Comparison of ENCODE assay signal across 22 cellular contexts in genomic region chr2:165933211-165933610, GRCh38. TPM values are rescaled to one million over a fixed set of nuclear protein-coding genes. Genes with fewer than 3 reads are reported as not detected.
DNase-seq lines count a peak whose midpoint lies in the region; ATAC-seq, FAIRE-seq and TF ChIP-seq lines count a peak whose summit lies in the region.
"Had no signal": no experiment of that assay in that cellular context is flagged by ENCODE, and none has a peak within 500 bp of the region (broad histone marks: within the 10 kb centered on the region; RNA-seq: fewer than 3 reads in every experiment).

No MANE protein-coding gene starts in this region.

- H3K27me3 ChIP-seq in GM23338 (ENCODE audit: insufficient read depth) (no peaks in the 10 kb centered on the region), thyroid gland (no peaks in the 10 kb centered on the region)
- H3K27me3 ChIP-seq: BE2C had no signal

- H3K4me1 Mint-ChIP-seq in GM23338: peaks cover 18% of the 10 kb centered on the region
- H3K4me1 Mint-ChIP-seq: IgD-negative memory B cell had no signal

- 96% methylated on average over 2 of the region's 2 CpGs for WGBS in thyroid gland, 2 donors

- H3K4me2 ChIP-seq in GM23338: peak overlapping the region; percentile 5; the same call in 1 of the 2 replicates

- H3K9me2 ChIP-seq in GM23338 (ENCODE audit: insufficient read depth): no peaks in the 10 kb centered on the region

- no peaks in the 10 kb centered on the region for H3K9me3 ChIP-seq in kidney (ENCODE audit: control insufficient read depth in 1 of 2, low read length in 2 of 2)
- H3K9me3 ChIP-seq in thyroid gland: no peaks in the 10 kb centered on the region
- H3K9me3 ChIP-seq: BE2C had no signal

- H3K27ac ChIP-seq in GM23338 (ENCODE audit: low read depth) (peak overlapping the region; percentile 39; the same call in 1 of the 2 replicates), kidney (ENCODE audit: low read depth in 2 of 2, low read length in 2 of 2) (no peak overlapping the region), thyroid gland (no peak overlapping the region)

- H3K9ac ChIP-seq in kidney (ENCODE audit: low read length in 2 of 2): no peak overlapping the region

- no peak overlapping the region for H2AFZ ChIP-seq in GM23338

- H3K4me1 ChIP-seq in GM23338 (ENCODE audit: insufficient read depth) (peaks cover 21% of the 10 kb centered on the region), kidney (ENCODE audit: control insufficient read depth in 1 of 2, insufficient read depth in 1 of 2, low read depth in 1 of 2, low read length in 2 of 2) (peaks cover 0 to 5% of the 10 kb centered on the region in 2 donors), thyroid gland (no peaks in the 10 kb centered on the region)
- H3K4me1 ChIP-seq: BE2C had no signal

- H3K27me3 Mint-ChIP-seq in GM23338 (ENCODE audit: insufficient read depth, low read depth, poor library complexity): no peaks in the 10 kb centered on the region
- H3K27me3 Mint-ChIP-seq: CD4-positive, CD25-positive, alpha-beta regulatory T cell; CD8-positive, alpha-beta memory T cell; IgD-negative memory B cell had no signal

- TF ChIP-seq POLR2A in thyroid gland (IDR thresholded peaks at IDR 0.05): no peak

- peaks cover 27% of the 10 kb centered on the region; the same call in 1 of the 2 replicates for H3K36me3 ChIP-seq in GM23338 (ENCODE audit: insufficient read depth)
- H3K36me3 ChIP-seq in kidney (ENCODE audit: control insufficient read depth in 1 of 2, insufficient read depth in 2 of 2, low read length in 2 of 2): peaks cover 14 to 18% of the 10 kb centered on the region in 2 donors
- H3K36me3 ChIP-seq in thyroid gland: peaks cover 5 to 28% of the 10 kb centered on the region in 2 donors
- H3K36me3 ChIP-seq: BE2C had no signal

- FAIRE-seq in colon (lab: Jason Lieb, UNC) (peak; percentile 31), kidney (lab: Jason Lieb, UNC) (peak; percentile 88)
- FAIRE-seq: GM12891, GM18507, HTR-8/SVneo had no signal

- no peak overlapping the region for H3K4me3 Mint-ChIP-seq in GM23338
- H3K4me3 Mint-ChIP-seq: CD4-positive, CD25-positive, alpha-beta regulatory T cell; CD8-positive, alpha-beta memory T cell; H9; IgD-negative memory B cell had no signal

- H3F3A ChIP-seq in GM23338 (replicated peaks; ENCODE audit: low read depth): no peaks in the 10 kb centered on the region

- no peak for ATAC-seq in GM23338

- H3K79me2 ChIP-seq in GM23338 (replicated peaks; ENCODE audit: insufficient read depth): no peaks in the 10 kb centered on the region

- H3K9me3 Mint-ChIP-seq in GM23338: no peaks in the 10 kb centered on the region
- H3K9me3 Mint-ChIP-seq: CD4-positive, CD25-positive, alpha-beta regulatory T cell; CD8-positive, alpha-beta memory T cell; H9; IgD-negative memory B cell had no signal

- H3K36me3 Mint-ChIP-seq in GM23338 (ENCODE audit: low read depth): peaks cover 22% of the 10 kb centered on the region

- no peaks in the 10 kb centered on the region for H4K20me1 ChIP-seq in GM23338 (replicated peaks; ENCODE audit: insufficient read depth)

- no peak for TF ChIP-seq CTCF in GM23338 (conservative IDR thresholded peaks at IDR 0.05; ENCODE audit: low read depth in 2 of 2)
- no peak for TF ChIP-seq CTCF in kidney (IDR thresholded peaks at IDR 0.05; ENCODE audit: borderline replicate concordance, extremely low read depth, insufficient read depth)
- TF ChIP-seq CTCF in thyroid gland (IDR thresholded peaks at IDR 0.05): no peak

- H3K27ac Mint-ChIP-seq in GM23338: no peak overlapping the region; the same call in none of the 2 replicates
- H3K27ac Mint-ChIP-seq: CD4-positive, CD25-positive, alpha-beta regulatory T cell; CD8-positive, alpha-beta memory T cell; IgD-negative memory B cell had no signal

- no peak overlapping the region for H3K4me3 ChIP-seq in GM23338
- H3K4me3 ChIP-seq in kidney (ENCODE audit: low read length in 2 of 2): no peak overlapping the region
- no peak overlapping the region for H3K4me3 ChIP-seq in thyroid gland (replicated peaks in 1 of 3)

- DNase-seq in GM23338 (ENCODE audit: low spot score) (peak; percentile 27), kidney (no peak), renal cortical epithelial cell (ENCODE audit: low read depth) (peak; percentile 53), thyroid gland (no peak), activated gamma-delta T cell (lab: John Stamatoyannopoulos, UW) (no peak)
- DNase-seq in stimulated activated CD4-positive, alpha-beta T cell treated with anti-CD3 and anti-CD28 coated beads, Interleukin-4, amount 100 ng/mL, for 1 hour: no peak
- DNase-seq: BE2C; C1 segment of cervical spinal cord; CD4-positive, CD25-positive, alpha-beta regulatory T cell; CD8-positive, alpha-beta memory T cell; COR-L47; DMS 273 treated with DMSO at 0.1 percent for 48 hours; DMS53; DND-41; EL; GOT3; H9 had no signal

- intact Hi-C loops in kidney (cut with DNase I): no loop called here
- intact Hi-C loops in thyroid gland (cut with DNase I): no loop called here

TF ChIP-seq in GM23338, 12 proteins besides CTCF, POLR2A, EP300 and RAD21:
- TF ChIP-seq POLR2AphosphoS5 (IDR thresholded peaks at IDR 0.05; ENCODE audit: low read depth) (no peak), ZNF114 (CRISPR knock-in tag; IDR thresholded peaks at IDR 0.05) (no peak), CREB1 (CRISPR knock-in tag; IDR thresholded peaks at IDR 0.05; ENCODE audit: low read depth) (no peak), STAT1 (IDR thresholded peaks at IDR 0.05; ENCODE audit: unreplicated experiment) (no peak), EZH2phosphoT487 (IDR thresholded peaks at IDR 0.05; ENCODE audit: unreplicated experiment) (no peak), NANOG (IDR thresholded peaks at IDR 0.05; ENCODE audit: borderline replicate concordance) (no peak), EZH2 (IDR thresholded peaks at IDR 0.05; ENCODE audit: low read depth, unreplicated experiment) (no peak), ETS1 (IDR thresholded peaks at IDR 0.05) (no peak)

RNA-seq across cellular contexts. Expression of gene TTC21B, which starts 20.4 kb away (rescaled TPM):
- total RNA-seq in GM23338 (2014; rRNA removed; shearing (Covaris generic)): 32.8 and 39.5 TPM in 2 replicates
- polyA plus RNA-seq in GM23338 (2016; fragmentation: Nextera tagmentation; extraction: Ambion mirVana) (8.4 and 10.1 TPM in 2 replicates), kidney (ENCODE audit: insufficient read depth, low read depth, low replicate concordance) (8.4 TPM)
- total RNA-seq in kidney (15.2 TPM), renal cortical epithelial cell (24.1 and 32.2 TPM in 2 replicates), thyroid gland (10 to 100 TPM; 29.1 to 45.7 (median 32.9) TPM)

Comparison
In these comparisons a context has a peak if more than half of its experiments do, and no peak if none do; other contexts are left out.
1. DNase-seq: peak in GM23338 (single experiment) and renal cortical epithelial cell (single experiment); none in kidney (single experiment), stimulated activated CD4-positive, alpha-beta T cell treated with anti-CD3 and anti-CD28 coated beads, Interleukin-4, amount 100 ng/mL, for 1 hour (single experiment), thyroid gland (0 of 2) and activated gamma-delta T cell (single experiment).